ENCODE assay signal across 8 cellular contexts in the genomic region with DNA sequence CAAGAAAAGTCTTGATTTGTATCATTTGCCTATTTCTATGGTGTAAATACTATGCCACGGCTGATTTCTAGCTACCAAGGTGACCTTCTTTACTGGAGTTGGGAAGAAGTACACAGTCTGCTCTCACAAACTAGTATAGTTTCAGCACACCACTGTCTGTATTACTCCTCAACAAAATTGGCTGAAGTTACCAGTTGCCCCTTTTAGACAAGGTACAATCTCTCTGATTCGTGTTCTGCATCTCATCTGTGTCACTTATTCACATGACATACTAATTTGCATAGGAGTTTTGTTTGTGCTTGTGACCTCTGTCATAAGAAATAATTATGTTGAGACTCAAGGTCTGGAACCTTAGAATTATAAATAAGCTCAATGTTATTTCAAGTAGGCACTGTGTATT.
"Had no signal": no experiment of that assay in that cellular context is flagged by ENCODE, and none has a peak within 500 bp of the region (broad histone marks: within the 10 kb centered on the region; RNA-seq: fewer than 3 reads in every experiment).

No MANE protein-coding gene starts in this region.

- DNase-seq: IMR-90, KBM-7, KG1 had no signal

- H3K4me3 ChIP-seq: K562 had no signal

- ATAC-seq: HepG2, K562 had no signal

- H3K27ac Mint-ChIP-seq: IgD-negative memory B cell had no signal

- FAIRE-seq: HepG2, HTR-8/SVneo, K562 had no signal

- H3K4me1 Mint-ChIP-seq: IgD-negative memory B cell had no signal

- H3K27ac ChIP-seq: HL-60 had no signal

- H3K4me3 Mint-ChIP-seq: IgD-negative memory B cell had no signal

- H3K36me3 Mint-ChIP-seq: IgD-negative memory B cell had no signal
